In genomic region chr6:136549359-136550044, GRCh38 we compare ENCODE assay signal across 8 cellular contexts. TPM values are rescaled to one million over a fixed set of nuclear protein-coding genes. Genes with fewer than 3 reads are reported as not detected.
DNase-seq lines count a peak whose midpoint lies in the region; ATAC-seq and TF ChIP-seq lines count a peak whose summit lies in the region.

No MANE protein-coding gene starts in this region.

- no peak for TF ChIP-seq CTCF in A673 (conservative IDR thresholded peaks at IDR 0.05; ENCODE audit: low read depth, low read length)
- no peak for TF ChIP-seq CTCF in body of pancreas (IDR thresholded peaks at IDR 0.05)
- no peak for TF ChIP-seq CTCF in GM10248 (IDR thresholded peaks at IDR 0.05; ENCODE audit: control extremely low read depth, extremely low read depth, low read depth, missing control alignments)

- BruUV-seq in A673 (replicated peaks; lab: Mats Ljungman, UMichigan) = no TSS peak

- H3K9me3 ChIP-seq in A673 (ENCODE audit: low read depth, low read length, poor library complexity, severe bottlenecking) (no peaks in the 10 kb centered on the region), MG63 (no peaks in the 10 kb centered on the region), body of pancreas (no peaks in the 10 kb centered on the region)

- no peak for DNase-seq in A673 (ENCODE audit: low spot score)
- no peak for DNase-seq in MG63
- DNase-seq in body of pancreas = peak; percentile 18 to 50 (median 36)
- peak; percentile 66 for DNase-seq in islet precursor cell
- DNase-seq in HUDEP-2 (lab: John Stamatoyannopoulos, UW; ENCODE audit: unreplicated experiment in 76 of 76) = no peak
- no peak for DNase-seq in GM10248 (ENCODE audit: extremely low spot score)

- peaks cover 46% of the 10 kb centered on the region for H3K27me3 ChIP-seq in A673 (replicated peaks; ENCODE audit: insufficient read depth, low read depth, low read length, poor library complexity)
- H3K27me3 ChIP-seq in MG63 = peaks cover 21% of the 10 kb centered on the region
- no peaks in the 10 kb centered on the region for H3K27me3 ChIP-seq in body of pancreas

- CTCF ChIA-PET in A673 (lab: Charles Lee) (interaction anchor here (0.6 to 0.7 kb wide), 3 partner anchors 9 to 638 kb away, joined by 3 read pairs; no protein-coding TSS in a partner anchor), GM10248 (lab: Yijun Ruan, JAX) (interaction anchor here (0.6 to 1.9 kb wide), 8 partner anchors 8 to 217 kb away, joined by 3 to 8 read pairs (median 4); no protein-coding TSS in a partner anchor)

- H3K36me3 ChIP-seq in A673 (ENCODE audit: insufficient read depth, low read length, poor library complexity, severe bottlenecking) (no peaks in the 10 kb centered on the region), MG63 (no peaks in the 10 kb centered on the region), body of pancreas (replicated peaks in 1 of 2; ENCODE audit: insufficient read depth in 1 of 2, low read depth in 2 of 2) (no peaks in the 10 kb centered on the region)

- POLR2A ChIA-PET in A673 (lab: Charles Lee; ENCODE audit: low non-redundant PET) = no interaction called here
- POLR2A ChIA-PET in GM10248 (lab: Yijun Ruan, JAX) = no interaction called here

- intact Hi-C loops in A673 (cut with micrococcal nuclease; ENCODE audit: unreplicated experiment) = no loop called here
- intact Hi-C loops in body of pancreas (cut with DNase I) = loop anchor here (10.0 kb wide), 1 partner anchor 205 kb away; no protein-coding TSS in a partner anchor

- H3K4me3 ChIP-seq in A673 (ENCODE audit: low read depth, low read length, poor library complexity, severe bottlenecking) (peak overlapping the region; percentile 56), MG63 (peak overlapping the region; percentile 51), body of pancreas (peak overlapping the region; percentile 56 to 74), skin epidermis (peak overlapping the region; percentile 52 to 73 (median 64))

- 1% methylated on average over 29 to 42 of the region's 42 CpGs for WGBS in body of pancreas, 2 donors

- ATAC-seq in GM19023 (IDR thresholded peaks at IDR 0.05; ENCODE audit: unreplicated experiment) (peak; percentile 12), body of pancreas (peak; percentile 4)

- H3K4me1 ChIP-seq in A673 (ENCODE audit: insufficient read depth, low read length, poor library complexity, severe bottlenecking) (peaks cover 12% of the 10 kb centered on the region), body of pancreas (peaks cover 47% of the 10 kb centered on the region)

- no peak for TF ChIP-seq POLR2A in body of pancreas (IDR thresholded peaks at IDR 0.05)

- H3K27ac ChIP-seq in A673 (ENCODE audit: low read depth, low read length, poor library complexity, severe bottlenecking) (no peak overlapping the region), body of pancreas (peak overlapping the region; percentile 79 to 96 (median 90)), skin epidermis (peak overlapping the region; percentile 39 to 95 (median 77))

RNA-seq across cellular contexts. Expression of gene MAP7, which starts 0.7 kb away (rescaled TPM):
- total RNA-seq in A673 (2021) = 0.09 TPM in 1 of 2 replicates, not detected in the other
- total RNA-seq in MG63 (2014; rRNA removed; shearing (Covaris generic); ENCODE audit: low replicate concordance) = not detected in 2 replicates
- 10 to 100 TPM; 19.7 to 28.7 TPM for total RNA-seq in body of pancreas

Comparison
In these comparisons a context has a peak if more than half of its experiments do, and no peak if none do; other contexts are left out.
1. DNase-seq: peak in body of pancreas (4 of 4) and islet precursor cell (single experiment); none in A673 (single experiment), MG63 (single experiment), HUDEP-2 (0 of 76) and GM10248 (single experiment).
2. RNA of gene MAP7, which starts 0.7 kb away (total RNA-seq): 19.7 to 28.7 TPM in body of pancreas; 0.09 TPM in A673 and not detected in MG63; every median in the first group is over 10 times any median in the second.
3. Peak in every context shown above with its lines, with median percentiles within 50 percentile points of each other: H3K4me3 ChIP-seq.